ENCODE assay signal across 12 cellular contexts in the genomic region with DNA sequence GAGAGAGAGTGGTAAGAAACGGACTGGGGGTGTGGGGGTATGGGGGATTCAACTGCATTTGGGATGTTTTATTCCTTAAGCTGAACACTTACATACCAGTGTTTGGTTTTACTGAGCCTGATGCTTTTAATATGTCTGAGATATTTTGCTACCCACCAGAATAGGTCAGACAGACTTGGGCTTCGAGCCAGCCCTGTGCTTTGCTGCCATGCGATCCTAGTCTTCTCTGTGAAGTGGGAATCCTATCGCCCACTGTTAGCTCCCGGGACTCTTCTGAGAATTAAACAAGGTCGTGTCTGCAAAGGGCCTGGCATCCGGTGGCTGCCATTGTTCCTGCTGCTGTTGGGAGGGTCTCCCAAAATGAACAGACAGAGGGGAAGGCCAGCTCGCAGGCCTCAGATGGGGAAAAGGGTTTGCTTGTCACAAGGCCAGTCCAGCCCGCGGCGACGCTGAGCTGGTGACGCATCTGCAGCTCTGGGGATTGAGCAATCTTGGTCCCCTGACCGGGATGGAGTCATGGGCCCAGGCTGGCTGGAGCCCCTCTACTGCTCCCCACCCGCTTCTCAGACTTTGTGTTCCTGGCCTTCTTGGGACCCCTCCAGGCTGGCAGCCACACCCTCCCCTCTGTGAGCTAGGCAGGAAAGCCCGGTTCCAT. TPM values are rescaled to one million over a fixed set of nuclear protein-coding genes. Genes with fewer than 3 reads are reported as not detected.
DNase-seq lines count a peak whose midpoint lies in the region; ATAC-seq, FAIRE-seq and TF ChIP-seq lines count a peak whose summit lies in the region.
"Had no signal": no experiment of that assay in that cellular context is flagged by ENCODE, and none has a peak within 500 bp of the region (broad histone marks: within the 10 kb centered on the region; RNA-seq: fewer than 3 reads in every experiment).

No MANE protein-coding gene starts in this region.

- peaks cover 4% of the 10 kb centered on the region for H3K36me3 Mint-ChIP-seq in astrocyte (ENCODE audit: low read depth, unreplicated experiment)
- H3K36me3 Mint-ChIP-seq: natural killer cell treated with Interleukin-12 subunit alpha and Interleukin-12 subunit beta and Interleukin-15 and Interleukin-18, amount 100 ng/mL, for 72 hours had no signal

- no peaks in the 10 kb centered on the region for H3K9me3 Mint-ChIP-seq in astrocyte (ENCODE audit: unreplicated experiment)
- H3K9me3 Mint-ChIP-seq: activated CD4-positive, alpha-beta T cell treated with anti-CD3 and anti-CD28 coated beads, Interleukin-2, amount 10 ng/mL, durations not matched to agents 24 days and 14 days; natural killer cell treated with Interleukin-12 subunit alpha and Interleukin-12 subunit beta and Interleukin-15 and Interleukin-18, amount 100 ng/mL, for 72 hours had no signal

- H3K4me3 Mint-ChIP-seq in astrocyte (ENCODE audit: unreplicated experiment) = no peak overlapping the region
- H3K4me3 Mint-ChIP-seq: activated CD4-positive, alpha-beta T cell treated with anti-CD3 and anti-CD28 coated beads, Interleukin-2, amount 10 ng/mL, durations not matched to agents 24 days and 14 days; natural killer cell treated with Interleukin-12 subunit alpha and Interleukin-12 subunit beta and Interleukin-15 and Interleukin-18, amount 100 ng/mL, for 72 hours had no signal

- no peak overlapping the region for H2AFZ ChIP-seq in astrocyte (ENCODE audit: low read depth, low read length)

- peaks cover 89% of the 10 kb centered on the region for H3K79me2 ChIP-seq in astrocyte (ENCODE audit: insufficient read depth, low read length)

- TF ChIP-seq CTCF in astrocyte (IDR thresholded peaks at IDR 0.05; ENCODE audit: insufficient read depth, low read depth, low read length) = no peak
- TF ChIP-seq CTCF in retinal pigment epithelial cell (conservative IDR thresholded peaks at IDR 0.05; ENCODE audit: low read depth, low read length) = no peak

- H3K27ac ChIP-seq in BLaER1 treated with 17β-estradiol and CSF1 and Interleukin-3, amounts not matched to agents 10 nM and 100 nM = peak overlapping the region in 1 of 11 experiments; percentile 95; a peak in 2 of 22 replicates
- no peak overlapping the region for H3K27ac ChIP-seq in astrocyte (ENCODE audit: low read depth, low read length)

- H3K36me3 ChIP-seq in BLaER1 treated with 17β-estradiol and CSF1 and Interleukin-3, amounts not matched to agents 10 nM and 100 nM = no peaks in the 10 kb centered on the region
- no peaks in the 10 kb centered on the region for H3K36me3 ChIP-seq in astrocyte (ENCODE audit: insufficient read depth, low read length)

- H3K27me3 ChIP-seq in BLaER1 treated with 17β-estradiol and CSF1 and Interleukin-3, amounts not matched to agents 10 nM and 100 nM = no peaks in the 10 kb centered on the region
- H3K27me3 ChIP-seq in astrocyte (ENCODE audit: insufficient read depth, low read length) = no peaks in the 10 kb centered on the region

- ATAC-seq in HG03521 (IDR thresholded peaks at IDR 0.05; ENCODE audit: unreplicated experiment) (no peak), esophagus mucosa (no peak), HG02973 (IDR thresholded peaks at IDR 0.05; ENCODE audit: unreplicated experiment) (no peak)
- ATAC-seq: natural killer cell treated with Interleukin-12 subunit alpha and Interleukin-12 subunit beta and Interleukin-15 and Interleukin-18, amount 100 ng/mL, for 72 hours; stimulated activated naive CD8-positive, alpha-beta T cell treated with anti-CD3 and anti-CD28 coated beads, Interleukin-15, Interleukin-2, amounts not matched to agents 100 U/mL and 50 U/mL, for 24 hours had no signal

- peaks cover 41% of the 10 kb centered on the region for H3K4me1 Mint-ChIP-seq in astrocyte (ENCODE audit: low read depth, unreplicated experiment)

- H3K27ac Mint-ChIP-seq in astrocyte (ENCODE audit: unreplicated experiment) = no peak overlapping the region
- H3K27ac Mint-ChIP-seq: activated CD4-positive, alpha-beta T cell treated with anti-CD3 and anti-CD28 coated beads, Interleukin-2, amount 10 ng/mL, durations not matched to agents 24 days and 14 days had no signal

- no peaks in the 10 kb centered on the region for H3K9me3 ChIP-seq in BLaER1 treated with 17β-estradiol and CSF1 and Interleukin-3, amounts not matched to agents 10 nM and 100 nM (replicated peaks in 1 of 11)
- H3K9me3 ChIP-seq in astrocyte (ENCODE audit: insufficient read depth, low read depth, low read length) = no peaks in the 10 kb centered on the region

- peaks cover 24 to 69% (median 53%) of the 10 kb centered on the region in 10 experiments for H3K4me1 ChIP-seq in BLaER1 treated with 17β-estradiol and CSF1 and Interleukin-3, amounts not matched to agents 10 nM and 100 nM
- H3K4me1 ChIP-seq in astrocyte (ENCODE audit: insufficient read depth, low read length) = peaks cover 52% of the 10 kb centered on the region

- H3K4me2 ChIP-seq in BLaER1 treated with 17β-estradiol and CSF1 and Interleukin-3, amounts not matched to agents 10 nM and 100 nM = peak overlapping the region in 10 of 11 experiments; percentile 54 to 88 (median 78); a peak in 13 of 22 replicates
- H3K4me2 ChIP-seq in astrocyte (ENCODE audit: low read length) = peak overlapping the region; percentile 4

- H3K27me3 Mint-ChIP-seq in astrocyte (ENCODE audit: low read depth, unreplicated experiment) = no peaks in the 10 kb centered on the region
- H3K27me3 Mint-ChIP-seq: activated CD4-positive, alpha-beta T cell treated with anti-CD3 and anti-CD28 coated beads, Interleukin-2, amount 10 ng/mL, durations not matched to agents 24 days and 14 days; natural killer cell treated with Interleukin-12 subunit alpha and Interleukin-12 subunit beta and Interleukin-15 and Interleukin-18, amount 100 ng/mL, for 72 hours had no signal

- no peak for FAIRE-seq in astrocyte (lab: Jason Lieb, UNC)
- FAIRE-seq: colon had no signal

- H3K4me3 ChIP-seq in BLaER1 treated with 17β-estradiol and CSF1 and Interleukin-3, amounts not matched to agents 10 nM and 100 nM = no peak overlapping the region
- no peak overlapping the region for H3K4me3 ChIP-seq in astrocyte (ENCODE audit: insufficient read depth, low read depth, low read length)
- no peak overlapping the region for H3K4me3 ChIP-seq in retinal pigment epithelial cell (ENCODE audit: low read length)

- H3K9ac ChIP-seq in BLaER1 treated with 17β-estradiol and CSF1 and Interleukin-3, amounts not matched to agents 10 nM and 100 nM = no peak overlapping the region
- peak overlapping the region; percentile 31 for H3K9ac ChIP-seq in astrocyte (ENCODE audit: low read length)

- DNase-seq in astrocyte (ENCODE audit: low read depth) = peak; percentile 58
- DNase-seq in hypothalamus (lab: John Stamatoyannopoulos, UW) = peak in 41 of 51 donors; percentile 20 to 81 (median 57)
- DNase-seq in retinal pigment epithelial cell (ENCODE audit: low read depth) = peak; percentile 81
- DNase-seq in NCI-H345 (lab: John Stamatoyannopoulos, UW) = no peak
- DNase-seq: activated CD4-positive, alpha-beta T cell treated with anti-CD3 and anti-CD28 coated beads, Interleukin-2, amount 10 ng/mL, durations not matched to agents 24 days and 14 days; stimulated activated naive CD8-positive, alpha-beta T cell treated with anti-CD3 and anti-CD28 coated beads, Interleukin-15, Interleukin-2, amounts not matched to agents 100 U/mL and 50 U/mL, for 24 hours had no signal

- peaks cover 0 to 27% (median 0%) of the 10 kb centered on the region in 11 experiments; a peak in 6 of 22 replicates for H4K20me1 ChIP-seq in BLaER1 treated with 17β-estradiol and CSF1 and Interleukin-3, amounts not matched to agents 10 nM and 100 nM
- peaks cover 25% of the 10 kb centered on the region for H4K20me1 ChIP-seq in astrocyte (ENCODE audit: insufficient read depth, low read length)

RNA-seq across cellular contexts. Expression of a gene that starts 26.9 kb away (rescaled TPM):
- 172 and 182 TPM in 2 replicates for total RNA-seq in astrocyte
- total RNA-seq in esophagus mucosa = 18.2 TPM
